9 cellular contexts compared by ENCODE assay signal in the genomic region with DNA sequence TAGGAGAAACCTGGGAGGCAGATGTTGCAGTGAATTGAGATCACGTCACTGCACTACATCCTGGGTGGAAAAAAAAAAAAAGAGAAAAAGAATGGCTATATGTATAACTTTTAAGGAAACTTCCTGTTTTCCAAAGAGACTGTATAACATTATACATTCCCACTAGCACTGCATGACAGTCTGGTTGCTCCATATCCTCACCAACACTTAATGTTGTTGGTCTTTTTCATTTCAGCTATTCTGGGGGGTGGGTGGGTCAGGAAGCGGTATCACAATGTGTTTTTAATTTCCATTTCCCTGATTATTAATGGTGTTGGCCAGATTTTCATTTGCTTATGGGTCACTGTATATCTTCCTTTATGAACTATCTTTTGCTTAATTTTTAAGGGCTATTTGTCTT. TPM values are rescaled to one million over a fixed set of nuclear protein-coding genes. Genes with fewer than 3 reads are reported as not detected.
"Had no signal": no experiment of that assay in that cellular context is flagged by ENCODE, and none has a peak within 500 bp of the region (broad histone marks: within the 10 kb centered on the region; RNA-seq: fewer than 3 reads in every experiment).

No MANE protein-coding gene starts in this region.

- DNase-seq: GDM1, GF-D8 had no signal

- ATAC-seq: GM12878 had no signal

- FAIRE-seq: G401.6, GM12878, GM12891, GM12892, GM18507, GM19239 had no signal

- H3K4me3 ChIP-seq: GM12878 had no signal

RNA-seq across cellular contexts. Expression of gene LRIT3, which starts 13.4 kb away (rescaled TPM):
- total RNA-seq: G401, GM12878 had no signal

RNA-seq across cellular contexts. Expression of gene RRH, which starts 33.5 kb away (rescaled TPM):
- total RNA-seq: G401, GM12878 had no signal

RNA-seq across cellular contexts. Expression of gene EGF, which starts 51.4 kb away (rescaled TPM):
- total RNA-seq: G401 had no signal

RNA-seq across cellular contexts. Expression of gene CFI, which starts 59.5 kb away (rescaled TPM):
- total RNA-seq: G401 had no signal
